8 cellular contexts compared by ENCODE assay signal in genomic region chr9:4939118-4939561, GRCh38. TPM values are rescaled to one million over a fixed set of nuclear protein-coding genes. Genes with fewer than 3 reads are reported as not detected.
DNase-seq lines count a peak whose midpoint lies in the region; ATAC-seq and TF ChIP-seq lines count a peak whose summit lies in the region.

No MANE protein-coding gene starts in this region.

- H3K9me3 ChIP-seq in HAP-1 (no peaks in the 10 kb centered on the region), stomach (no peaks in the 10 kb centered on the region)

- H3K27ac Mint-ChIP-seq in effector memory CD8-positive, alpha-beta T cell: peak overlapping the region; percentile 19 to 52
- H3K27ac Mint-ChIP-seq in nephron progenitor cell: no peak overlapping the region

- peak overlapping the region in 1 of 2 donors; percentile 15 for H3K4me3 Mint-ChIP-seq in effector memory CD8-positive, alpha-beta T cell
- no peak overlapping the region for H3K4me3 Mint-ChIP-seq in nephron progenitor cell

- H3K4me1 ChIP-seq in HAP-1 (no peaks in the 10 kb centered on the region), stomach (peaks cover 14 to 48% (median 20%) of the 10 kb centered on the region in 4 donors)

- in situ Hi-C loops in HAP-1 (cut with MboI; ENCODE audit: low sequenced_read_pairs): no loop called here

- H3K4me3 ChIP-seq in GM08714 (ENCODE audit: low read length) (peak overlapping the region; percentile 23; the same call in 1 of the 2 replicates), HAP-1 (no peak overlapping the region), stomach (no peak overlapping the region)

- no peaks in the 10 kb centered on the region for H3K36me3 Mint-ChIP-seq in effector memory CD8-positive, alpha-beta T cell (ENCODE audit: insufficient read depth)
- no peaks in the 10 kb centered on the region for H3K36me3 Mint-ChIP-seq in nephron progenitor cell (ENCODE audit: low read depth)

- intact Hi-C loops in stomach (cut with DNase I; ENCODE audit: low total_unique reads): no loop called here

- ATAC-seq in HG03521 (IDR thresholded peaks at IDR 0.05; ENCODE audit: unreplicated experiment): peak; percentile 83
- peak; percentile 89 for ATAC-seq in effector memory CD8-positive, alpha-beta T cell (replicated peaks)

- TF ChIP-seq CTCF in GM20000 (IDR thresholded peaks at IDR 0.05; ENCODE audit: extremely low read depth, missing control alignments) (no peak), stomach (IDR thresholded peaks at IDR 0.05) (no peak), nephron progenitor cell (IDR thresholded peaks at IDR 0.05) (no peak)

- peak overlapping the region in 1 of 5 donors; percentile 33 for H3K27ac ChIP-seq in stomach

- TF ChIP-seq POLR2A in stomach (IDR thresholded peaks at IDR 0.05): no peak

- no peaks in the 10 kb centered on the region for H3K27me3 Mint-ChIP-seq in effector memory CD8-positive, alpha-beta T cell
- H3K27me3 Mint-ChIP-seq in nephron progenitor cell (ENCODE audit: low read depth, poor library complexity): peaks cover 4% of the 10 kb centered on the region

- WGBS in stomach, 5 donors: 48 to 64% (median 50%) methylated on average over 1 of the region's 1 CpG

- H3K4me1 Mint-ChIP-seq in effector memory CD8-positive, alpha-beta T cell (ENCODE audit: low read depth in 2 of 2): peaks cover 29 to 30% of the 10 kb centered on the region in 2 donors
- H3K4me1 Mint-ChIP-seq in nephron progenitor cell: no peaks in the 10 kb centered on the region

- H3K27me3 ChIP-seq in HAP-1 (ENCODE audit: low read depth): no peaks in the 10 kb centered on the region
- no peaks in the 10 kb centered on the region for H3K27me3 ChIP-seq in stomach

- DNase-seq in GM20000 (ENCODE audit: low spot score) (peak; percentile 41), NCI-H510A (lab: John Stamatoyannopoulos, UW) (no peak), HAP-1 (ENCODE audit: low spot score in 2 of 2) (no peak), stomach (no peak), nephron progenitor cell (no peak)
- DNase-seq in effector memory CD8-positive, alpha-beta T cell: no peak

- no peak for TF ChIP-seq EP300 in stomach (IDR thresholded peaks at IDR 0.05)

- H3K9me3 Mint-ChIP-seq in effector memory CD8-positive, alpha-beta T cell: no peaks in the 10 kb centered on the region
- no peaks in the 10 kb centered on the region for H3K9me3 Mint-ChIP-seq in nephron progenitor cell

- H3K36me3 ChIP-seq in HAP-1 (replicated peaks): no peaks in the 10 kb centered on the region
- H3K36me3 ChIP-seq in stomach: no peaks in the 10 kb centered on the region

RNA-seq across cellular contexts. Expression of gene JAK2, which starts 45.9 kb away (rescaled TPM):
- total RNA-seq in stomach: 10 to 100 TPM; 12.7 to 58.6 (median 45.1) TPM
- 1 to 10 TPM; 3.9 to 7.5 (median 4.5) TPM for polyA plus RNA-seq in stomach
